In genomic region chr6:91055959-91056358, GRCh38 we compare ENCODE assay signal across 1 cellular context.
TF ChIP-seq lines count a peak whose summit lies in the region.

No MANE protein-coding gene starts in this region.

TF ChIP-seq in HEK293, 187 proteins besides CTCF, POLR2A, EP300 and RAD21 (continued from another document):
- TF ChIP-seq ZNF513 (tag by site-specific recombination; IDR thresholded peaks at IDR 0.05) (no peak), ZNF138 (tag by site-specific recombination; IDR thresholded peaks at IDR 0.05; ENCODE audit: borderline replicate concordance) (no peak), SETDB1 (IDR thresholded peaks at IDR 0.05; ENCODE audit: insufficient read length, low read length) (peak; percentile 94), TRIM28 (IDR thresholded peaks at IDR 0.05; ENCODE audit: borderline replicate concordance, low read length) (peak; percentile 69; the same call in 1 of the 2 replicates), ZNF600 (tag by site-specific recombination; IDR thresholded peaks at IDR 0.05) (no peak), ZSCAN23 (tag by site-specific recombination; IDR thresholded peaks at IDR 0.05) (no peak), ZNF626 (tag by site-specific recombination; IDR thresholded peaks at IDR 0.05) (no peak), PRDM4 (tag by site-specific recombination; IDR thresholded peaks at IDR 0.05) (no peak)
